1 cellular context compared by ENCODE assay signal in the genomic region with DNA sequence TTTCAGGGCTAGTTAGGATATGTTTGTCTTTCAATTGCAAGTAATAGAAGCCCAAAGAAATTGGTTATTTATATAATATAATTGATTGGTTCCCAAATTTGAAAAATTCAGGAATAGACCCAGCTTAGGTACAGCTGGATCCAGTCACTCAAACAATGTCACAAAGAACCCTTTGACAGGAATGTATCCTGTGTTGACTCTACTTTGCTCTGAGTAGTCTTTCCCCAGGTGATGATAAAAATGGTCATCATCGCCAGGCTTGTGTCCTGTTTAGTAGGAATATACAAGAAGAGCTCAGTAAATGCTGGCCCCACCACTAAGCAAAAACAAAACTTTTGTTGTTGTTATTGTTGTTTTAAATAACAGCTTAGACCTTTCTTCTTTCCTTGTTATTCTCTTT.
A peak's percentile ranks its signal among the peaks of the same experiment; 100 is the strongest.
TF ChIP-seq lines count a peak whose summit lies in the region.

No MANE protein-coding gene starts in this region.

TF ChIP-seq in HepG2, 621 proteins besides CTCF, POLR2A, EP300 and RAD21 (continued from another document):
- TF ChIP-seq ZNF296 (CRISPR knock-in tag; conservative IDR thresholded peaks at IDR 0.05) (no peak), SIX1 (CRISPR knock-in tag; IDR thresholded peaks at IDR 0.05; ENCODE audit: borderline replicate concordance) (no peak), ZMYM4 (CRISPR knock-in tag; IDR thresholded peaks at IDR 0.05) (no peak), RFXAP (CRISPR knock-in tag; IDR thresholded peaks at IDR 0.05; ENCODE audit: borderline replicate concordance) (no peak), KDM6A (CRISPR knock-in tag; IDR thresholded peaks at IDR 0.05; ENCODE audit: low read depth) (no peak), MBNL3 (CRISPR knock-in tag; conservative IDR thresholded peaks at IDR 0.05) (no peak), ZNF703 (CRISPR knock-in tag; IDR thresholded peaks at IDR 0.05; ENCODE audit: borderline replicate concordance) (no peak), ZNF816 (CRISPR knock-in tag; IDR thresholded peaks at IDR 0.05; ENCODE audit: borderline replicate concordance) (no peak), ZNF234 (CRISPR knock-in tag; conservative IDR thresholded peaks at IDR 0.05) (no peak), MAFK (conservative IDR thresholded peaks at IDR 0.05 in 1 of 2, IDR thresholded peaks at IDR 0.05 in 1 of 2; ENCODE audit: low read length in 2 of 2) (no peak), PRDM4 (CRISPR knock-in tag; IDR thresholded peaks at IDR 0.05; ENCODE audit: borderline replicate concordance) (no peak), NFE2L1 (CRISPR knock-in tag; IDR thresholded peaks at IDR 0.05; ENCODE audit: borderline replicate concordance) (no peak), ZBTB42 (CRISPR knock-in tag; IDR thresholded peaks at IDR 0.05) (no peak), ZNF720 (CRISPR knock-in tag; IDR thresholded peaks at IDR 0.05) (no peak), KDM5A (IDR thresholded peaks at IDR 0.05; ENCODE audit: borderline replicate concordance, low read length) (no peak), KIAA2018 (CRISPR knock-in tag; IDR thresholded peaks at IDR 0.05; ENCODE audit: borderline replicate concordance) (no peak), RARA (CRISPR knock-in tag; IDR thresholded peaks at IDR 0.05) (no peak), ELF4 (CRISPR knock-in tag; IDR thresholded peaks at IDR 0.05; ENCODE audit: borderline replicate concordance) (no peak), MLLT10 (CRISPR knock-in tag; IDR thresholded peaks at IDR 0.05) (no peak), CCAR2 (optimal IDR thresholded peaks at IDR 0.05; ENCODE audit: low read depth, low read length) (no peak), ZNF331 (CRISPR knock-in tag; IDR thresholded peaks at IDR 0.05) (0 out of 2 replicates have a peak, but pooled peaks have one; percentile 22), SUZ12 (IDR thresholded peaks at IDR 0.05; ENCODE audit: low read depth, low read length) (no peak), POLR2AphosphoS5 (IDR thresholded peaks at IDR 0.05; ENCODE audit: low read depth, low read length) (no peak), FOXO1 (CRISPR knock-in tag; IDR thresholded peaks at IDR 0.05) (no peak), TAF1 (CRISPR knock-in tag; IDR thresholded peaks at IDR 0.05) (no peak), NR2C2 (CRISPR knock-in tag; IDR thresholded peaks at IDR 0.05; ENCODE audit: borderline replicate concordance) (no peak), IKZF1 (IDR thresholded peaks at IDR 0.05) (no peak), AGO1 (IDR thresholded peaks at IDR 0.05; ENCODE audit: low read depth, low read length, poor library complexity, severe bottlenecking) (no peak), HNRNPLL (IDR thresholded peaks at IDR 0.05; ENCODE audit: low read depth, low read length, poor library complexity, severe bottlenecking) (no peak)
- TF ChIP-seq, protein P1, sequence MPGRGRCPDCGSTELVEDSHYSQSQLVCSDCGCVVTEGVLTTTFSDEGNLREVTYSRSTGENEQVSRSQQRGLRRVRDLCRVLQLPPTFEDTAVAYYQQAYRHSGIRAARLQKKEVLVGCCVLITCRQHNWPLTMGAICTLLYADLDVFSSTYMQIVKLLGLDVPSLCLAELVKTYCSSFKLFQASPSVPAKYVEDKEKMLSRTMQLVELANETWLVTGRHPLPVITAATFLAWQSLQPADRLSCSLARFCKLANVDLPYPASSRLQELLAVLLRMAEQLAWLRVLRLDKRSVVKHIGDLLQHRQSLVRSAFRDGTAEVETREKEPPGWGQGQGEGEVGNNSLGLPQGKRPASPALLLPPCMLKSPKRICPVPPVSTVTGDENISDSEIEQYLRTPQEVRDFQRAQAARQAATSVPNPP (CRISPR knock-in tag; IDR thresholded peaks at IDR 0.05): no peak
- TF ChIP-seq, protein P2, sequence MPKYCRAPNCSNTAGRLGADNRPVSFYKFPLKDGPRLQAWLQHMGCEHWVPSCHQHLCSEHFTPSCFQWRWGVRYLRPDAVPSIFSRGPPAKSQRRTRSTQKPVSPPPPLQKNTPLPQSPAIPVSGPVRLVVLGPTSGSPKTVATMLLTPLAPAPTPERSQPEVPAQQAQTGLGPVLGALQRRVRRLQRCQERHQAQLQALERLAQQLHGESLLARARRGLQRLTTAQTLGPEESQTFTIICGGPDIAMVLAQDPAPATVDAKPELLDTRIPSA (CRISPR knock-in tag; IDR thresholded peaks at IDR 0.05; ENCODE audit: borderline replicate concordance): no peak
